ENCODE assay signal across 26 cellular contexts in genomic region chr9:98967257-98967656, GRCh38.
"Had no signal": no experiment of that assay in that cellular context is flagged by ENCODE, and none has a peak within 500 bp of the region (broad histone marks: within the 10 kb centered on the region; RNA-seq: fewer than 3 reads in every experiment).

No MANE protein-coding gene starts in this region.

- DNase-seq: activated CD4-positive, alpha-beta T cell treated with anti-CD3 and anti-CD28 coated beads for 48 hours; activated CD4-positive, alpha-beta T cell treated with anti-CD3 and anti-CD28 coated beads, Interleukin-2, amount 50 U/mL, for 48 hours; activated CD8-positive, alpha-beta memory T cell treated with anti-CD3 and anti-CD28 coated beads for 24 hours; activated gamma-delta T cell; activated naive CD4-positive, alpha-beta T cell treated with anti-CD3 and anti-CD28 coated beads, Interleukin-2, amount 50 U/mL, for 16 hours; activated T-cell treated with anti-CD3 and anti-CD28 coated beads, Interleukin-2, amount 50 U/mL, for 1 hour; amniotic stem cell; brain microvascular endothelial cell; caudate nucleus; gastrocnemius medialis; hypothalamus; immature natural killer cell; lower lobe of right lung; mesendoderm; mucosa of descending colon; naive B cell; nephron progenitor cell; ovary; SK-N-SH; stimulated activated CD4-positive, alpha-beta T cell treated with anti-CD3 and anti-CD28 coated beads, Interleukin-2, amount 100 ng/mL, for 48 hours; SW 1271; T1000; transverse colon; WERI-Rb-1 had no signal

- H3K4me3 ChIP-seq: gastrocnemius medialis, lower lobe of right lung, mucosa of descending colon, ovary, prostate gland, suprapubic skin, transverse colon had no signal

- H3K27ac ChIP-seq: brain microvascular endothelial cell, gastrocnemius medialis, lower lobe of right lung, ovary, prostate gland, suprapubic skin, WERI-Rb-1 had no signal

- H3K27me3 ChIP-seq: brain microvascular endothelial cell, gastrocnemius medialis, ovary, suprapubic skin, transverse colon had no signal

- H3K36me3 ChIP-seq: brain microvascular endothelial cell, gastrocnemius medialis, lower lobe of right lung, ovary, prostate gland, suprapubic skin, transverse colon, WERI-Rb-1 had no signal

- H3K9ac ChIP-seq: SK-N-SH had no signal

- H3K4me1 ChIP-seq: lower lobe of right lung, prostate gland had no signal

- H3K9me3 ChIP-seq: gastrocnemius medialis, lower lobe of right lung, mucosa of descending colon, ovary, prostate gland, SK-N-SH, suprapubic skin, transverse colon had no signal
